32 cellular contexts compared by ENCODE assay signal in genomic region chr18:26394047-26394654, GRCh38.
"Had no signal": no experiment of that assay in that cellular context is flagged by ENCODE, and none has a peak within 500 bp of the region (broad histone marks: within the 10 kb centered on the region; RNA-seq: fewer than 3 reads in every experiment).

No MANE protein-coding gene starts in this region.

- H3K27me3 ChIP-seq: brain microvascular endothelial cell, dorsolateral prefrontal cortex, esophagus muscularis mucosa, foreskin keratinocyte, gastrocnemius medialis, heart left ventricle had no signal

- DNase-seq: activated B cell treated with CpG ODN at 0.5 μM for 24 hours; activated CD4-positive, alpha-beta T cell treated with anti-CD3 and anti-CD28 coated beads for 48 hours; activated CD4-positive, alpha-beta T cell treated with anti-CD3 and anti-CD28 coated beads, Interleukin-2, amount 50 U/mL, for 1 hour; activated CD4-positive, alpha-beta T cell treated with anti-CD3 and anti-CD28 coated beads, Interleukin-2, amount 50 U/mL, for 48 hours; activated CD8-positive, alpha-beta memory T cell treated with anti-CD3 and anti-CD28 coated beads for 24 hours; activated CD8-positive, alpha-beta T cell treated with anti-CD3 and anti-CD28 coated beads for 36 hours; activated effector memory CD4-positive, alpha-beta T cell treated with Interleukin-2 at 50 U/mL for 16 hours; activated gamma-delta T cell treated with Interleukin-2 at 50 U/mL for 16 hours; activated naive CD4-positive, alpha-beta T cell treated with anti-CD3 and anti-CD28 coated beads, Interleukin-2, amount 50 U/mL, for 16 hours; activated naive CD4-positive, alpha-beta T cell treated with Interleukin-2 at 50 U/mL for 16 hours; activated T-cell treated with anti-CD3 and anti-CD28 coated beads, Interleukin-2, amount 50 U/mL, for 4 hours; amniotic stem cell; anterior cingulate cortex; brain microvascular endothelial cell; dorsolateral prefrontal cortex; effector memory CD4-positive, alpha-beta T cell; endodermal cell; erythroblast; foreskin keratinocyte; gastrocnemius medialis; glutamatergic neuron; heart left ventricle; T-helper 1 cell; T-helper 17 cell; T1000; WERI-Rb-1 had no signal

- H3K36me3 ChIP-seq: brain microvascular endothelial cell, WERI-Rb-1 had no signal

- H3K4me1 ChIP-seq: esophagus muscularis mucosa, foreskin keratinocyte, gastrocnemius medialis, heart left ventricle had no signal

- H3K27ac ChIP-seq: brain microvascular endothelial cell, coronary artery, dorsolateral prefrontal cortex, esophagus muscularis mucosa, foreskin keratinocyte, gastrocnemius medialis, heart left ventricle, WERI-Rb-1 had no signal

- ATAC-seq: activated CD4-positive, CD25-positive, alpha-beta regulatory T cell treated with anti-CD3 and anti-CD28 coated beads, Interleukin-2, amount 50 U/mL, for 24 hours; activated CD8-positive, alpha-beta T cell treated with anti-CD3 and anti-CD28 coated beads for 36 hours; activated T-cell treated with anti-CD3 and anti-CD28 coated beads, Interleukin-2, amount 50 U/mL, for 4 hours; activated T-helper 17 cell treated with anti-CD3 and anti-CD28 coated beads, Interleukin-2, amount 50 U/mL, for 72 hours; foreskin keratinocyte; gastrocnemius medialis; heart left ventricle; T-helper 17 cell had no signal

- FAIRE-seq: astrocyte, bronchial epithelial cell had no signal

- H3K4me3 ChIP-seq: coronary artery, dorsolateral prefrontal cortex, esophagus muscularis mucosa, gastrocnemius medialis, heart left ventricle had no signal

- H3K9me3 ChIP-seq: esophagus muscularis mucosa, gastrocnemius medialis, heart left ventricle had no signal
